In genomic region chr19:48965806-48966540, GRCh38 we compare ENCODE assay signal across 8 cellular contexts. TPM values are rescaled to one million over a fixed set of nuclear protein-coding genes. Genes with fewer than 3 reads are reported as not detected.
DNase-seq lines count a peak whose midpoint lies in the region; ATAC-seq, FAIRE-seq and TF ChIP-seq lines count a peak whose summit lies in the region.

No MANE protein-coding gene starts in this region.

- peak overlapping the region; percentile 99 for H3K4me3 Mint-ChIP-seq in endothelial cell (ENCODE audit: unreplicated experiment)

- peak; percentile 20 for ATAC-seq in GM18907 (IDR thresholded peaks at IDR 0.05; ENCODE audit: unreplicated experiment)

- FAIRE-seq in HTR-8/SVneo (lab: Jason Lieb, UNC) = peak; percentile 76

- H3K4me3 ChIP-seq in ACC112 (ENCODE audit: low read depth, low read length) = peak overlapping the region; percentile 97

- H3K27me3 ChIP-seq in ACC112 (ENCODE audit: insufficient read depth, low read length) = no peaks in the 10 kb centered on the region

- H3K27me3 Mint-ChIP-seq in endothelial cell (ENCODE audit: unreplicated experiment) = peaks cover 26% of the 10 kb centered on the region

- peak overlapping the region; percentile 76 for H3K27ac Mint-ChIP-seq in endothelial cell (ENCODE audit: unreplicated experiment)

- H3K27ac ChIP-seq in ACC112 (ENCODE audit: low read depth, low read length) = peak overlapping the region; percentile 58

- H3K9me3 Mint-ChIP-seq in endothelial cell (ENCODE audit: unreplicated experiment) = no peaks in the 10 kb centered on the region

- peaks cover 19% of the 10 kb centered on the region for H3K79me2 ChIP-seq in ACC112 (ENCODE audit: control insufficient read depth, insufficient read depth, low read length, unreplicated experiment)

- DNase-seq in HTR-8/SVneo (ENCODE audit: insufficient read length, low spot score) = no peak
- peak; percentile 54 for DNase-seq in NOMO-1 treated with dmso at 0.1 percent for 144 hours (lab: John Stamatoyannopoulos, UW; ENCODE audit: unreplicated experiment)
- DNase-seq in activated CD8-positive, alpha-beta memory T cell treated with anti-CD3 and anti-CD28 coated beads, Interleukin-2, amount 50 U/mL, for 48 hours = peak; percentile 93
- peak; percentile 80 for DNase-seq in endothelial cell (ENCODE audit: low spot score)
- DNase-seq in midbrain (lab: John Stamatoyannopoulos, UW) = peak; percentile 86
- DNase-seq in stimulated activated CD8-positive, alpha-beta memory T cell treated with anti-CD3 and anti-CD28 coated beads, Interleukin-2, amount 100 ng/mL, for 1 hour (ENCODE audit: low read depth in 2 of 2) = peak; percentile 77 to 78

- peaks cover 26% of the 10 kb centered on the region for H3K36me3 Mint-ChIP-seq in endothelial cell (ENCODE audit: low read depth, unreplicated experiment)

- TF ChIP-seq CTCF in endothelial cell (IDR thresholded peaks at IDR 0.05; ENCODE audit: unreplicated experiment) = no peak

- no peak overlapping the region for H2AFZ ChIP-seq in ACC112 (ENCODE audit: low read length, unreplicated experiment)

- peaks cover 22% of the 10 kb centered on the region for H3K36me3 ChIP-seq in ACC112 (ENCODE audit: insufficient read depth, low read length)

- peaks cover 53% of the 10 kb centered on the region for H3K4me1 Mint-ChIP-seq in endothelial cell (ENCODE audit: unreplicated experiment)

- peaks cover 21% of the 10 kb centered on the region for H3K4me1 ChIP-seq in ACC112 (ENCODE audit: control insufficient read depth, insufficient read depth, low read length, unreplicated experiment)

RNA-seq across cellular contexts. Expression of gene FTL, which starts 0.9 kb away (rescaled TPM):
- total RNA-seq in endothelial cell (ENCODE audit: unreplicated experiment) = 1,109 TPM

RNA-seq across cellular contexts. Expression of gene BAX, which starts 11.3 kb away (rescaled TPM):
- 286 TPM for total RNA-seq in endothelial cell (ENCODE audit: unreplicated experiment)

RNA-seq across cellular contexts. Expression of gene GYS1, which starts 27.1 kb away (rescaled TPM):
- 45.7 TPM for total RNA-seq in endothelial cell (ENCODE audit: unreplicated experiment)

RNA-seq across cellular contexts. Expression of gene RUVBL2, which starts 27.7 kb away (rescaled TPM):
- 80.6 TPM for total RNA-seq in endothelial cell (ENCODE audit: unreplicated experiment)

RNA-seq across cellular contexts. Expression of gene DHDH, which starts 32.5 kb away (rescaled TPM):
- total RNA-seq in endothelial cell (ENCODE audit: unreplicated experiment) = 1.0 TPM
